8 cellular contexts compared by ENCODE assay signal in genomic region chr7:30596043-30596641, GRCh38. TPM values are rescaled to one million over a fixed set of nuclear protein-coding genes. Genes with fewer than 3 reads are reported as not detected.
DNase-seq lines count a peak whose midpoint lies in the region; ATAC-seq and TF ChIP-seq lines count a peak whose summit lies in the region.

No MANE protein-coding gene starts in this region.

- TF ChIP-seq CTCF in left ventricle myocardium inferior (IDR thresholded peaks at IDR 0.05; ENCODE audit: borderline replicate concordance): no peak
- TF ChIP-seq CTCF in NB4 (IDR thresholded peaks at IDR 0.05; ENCODE audit: low read depth, low read length): no peak
- TF ChIP-seq CTCF in hepatocyte (IDR thresholded peaks at IDR 0.05; ENCODE audit: poor library complexity): no peak
- TF ChIP-seq CTCF in smooth muscle cell (IDR thresholded peaks at IDR 0.05; ENCODE audit: borderline replicate concordance, insufficient read depth, poor library complexity, severe bottlenecking): no peak

- H3K4me3 ChIP-seq in left ventricle myocardium inferior (peak overlapping the region; percentile 97), NB4 (ENCODE audit: low read depth, low read length) (peak overlapping the region; percentile 88), hepatocyte (peak overlapping the region; percentile 85), smooth muscle cell (peak overlapping the region; percentile 81)

- no peaks in the 10 kb centered on the region for H3K27me3 ChIP-seq in left ventricle myocardium inferior (ENCODE audit: low read depth)
- H3K27me3 ChIP-seq in hepatocyte: no peaks in the 10 kb centered on the region
- no peaks in the 10 kb centered on the region for H3K27me3 ChIP-seq in smooth muscle cell (ENCODE audit: low read depth)

- H3K4me2 ChIP-seq in hepatocyte: peak overlapping the region; percentile 83
- H3K4me2 ChIP-seq in smooth muscle cell: peak overlapping the region; percentile 96

- 7% methylated on average over 14 of the region's 14 CpGs for WGBS in hepatocyte (ENCODE audit: low lambda C conversion rate, missing lambda C conversion rate)
- 2% methylated on average over 14 of the region's 14 CpGs for WGBS in smooth muscle cell (ENCODE audit: low lambda C conversion rate)

- H4K20me1 ChIP-seq in hepatocyte (ENCODE audit: insufficient read depth, poor library complexity, severe bottlenecking) (peaks cover 30% of the 10 kb centered on the region), smooth muscle cell (ENCODE audit: low read depth) (peaks cover 45% of the 10 kb centered on the region)

- peaks cover 4% of the 10 kb centered on the region for H3K27me3 Mint-ChIP-seq in activated naive CD4-positive, alpha-beta T cell treated with anti-CD3 and anti-CD28 coated beads, Interleukin-2, amount 10 ng/mL, durations not matched to agents 7 days and 5 days

- no peaks in the 10 kb centered on the region for H3K9me2 ChIP-seq in hepatocyte (replicated peaks; ENCODE audit: insufficient read depth)

- no peak for ATAC-seq in Right ventricle myocardium superior (ENCODE audit: poor library complexity)
- ATAC-seq in GM19463 (IDR thresholded peaks at IDR 0.05; ENCODE audit: unreplicated experiment): no peak
- no peak for ATAC-seq in GM18502 (IDR thresholded peaks at IDR 0.05; ENCODE audit: poor library complexity, unreplicated experiment)

- peaks cover 5% of the 10 kb centered on the region for H3F3A ChIP-seq in smooth muscle cell (ENCODE audit: low read depth)

- peaks cover 58% of the 10 kb centered on the region for H3K4me1 Mint-ChIP-seq in activated naive CD4-positive, alpha-beta T cell treated with anti-CD3 and anti-CD28 coated beads, Interleukin-2, amount 10 ng/mL, durations not matched to agents 7 days and 5 days

- H2AFZ ChIP-seq in hepatocyte (no peak overlapping the region), smooth muscle cell (ENCODE audit: low read depth) (peak overlapping the region; percentile 64)

- H3K9me3 Mint-ChIP-seq in activated naive CD4-positive, alpha-beta T cell treated with anti-CD3 and anti-CD28 coated beads, Interleukin-2, amount 10 ng/mL, durations not matched to agents 7 days and 5 days: no peaks in the 10 kb centered on the region

- H3K9me3 ChIP-seq in left ventricle myocardium inferior (replicated peaks) (no peaks in the 10 kb centered on the region), hepatocyte (ENCODE audit: low read depth) (no peaks in the 10 kb centered on the region), smooth muscle cell (replicated peaks; ENCODE audit: low read depth) (no peaks in the 10 kb centered on the region)

- TF ChIP-seq POLR2A in NB4 (IDR thresholded peaks at IDR 0.05; ENCODE audit: extremely low read depth, insufficient read length): no peak

- peak overlapping the region; percentile 94 for H3K27ac ChIP-seq in left ventricle myocardium inferior (replicated peaks)
- peak overlapping the region; percentile 99 for H3K27ac ChIP-seq in hepatocyte
- H3K27ac ChIP-seq in smooth muscle cell (ENCODE audit: low read depth): peak overlapping the region; percentile 98

- no peak for DNase-seq in left ventricle myocardium inferior
- DNase-seq in Right ventricle myocardium superior: no peak
- peak; percentile 77 for DNase-seq in NB4 (ENCODE audit: low read depth)
- DNase-seq in activated naive CD4-positive, alpha-beta T cell treated with anti-CD3 and anti-CD28 coated beads, Interleukin-2, amount 10 ng/mL, durations not matched to agents 7 days and 5 days: no peak
- peak; percentile 36 for DNase-seq in hepatocyte (ENCODE audit: low spot score)
- no peak for DNase-seq in smooth muscle cell (lab: John Stamatoyannopoulos, UW; ENCODE audit: unreplicated experiment)

- intact Hi-C loops in left ventricle myocardium inferior (cut with micrococcal nuclease): no loop called here
- intact Hi-C loops in Right ventricle myocardium superior (cut with DNase I): no loop called here

- H3K4me3 Mint-ChIP-seq in activated naive CD4-positive, alpha-beta T cell treated with anti-CD3 and anti-CD28 coated beads, Interleukin-2, amount 10 ng/mL, durations not matched to agents 7 days and 5 days: peak overlapping the region; percentile 89

- H3K79me2 ChIP-seq in hepatocyte (peaks cover 85% of the 10 kb centered on the region), smooth muscle cell (ENCODE audit: low read depth) (peaks cover 98% of the 10 kb centered on the region)

- H3K36me3 ChIP-seq in left ventricle myocardium inferior (peaks cover 28% of the 10 kb centered on the region), hepatocyte (replicated peaks; ENCODE audit: insufficient read depth, low read depth) (no peaks in the 10 kb centered on the region), smooth muscle cell (ENCODE audit: low read depth) (peaks cover 12% of the 10 kb centered on the region)

- peaks cover 51% of the 10 kb centered on the region for H3K4me1 ChIP-seq in left ventricle myocardium inferior
- peaks cover 9% of the 10 kb centered on the region for H3K4me1 ChIP-seq in hepatocyte (ENCODE audit: insufficient read depth)
- peaks cover 22% of the 10 kb centered on the region for H3K4me1 ChIP-seq in smooth muscle cell (ENCODE audit: low read depth)

- peak overlapping the region; percentile 97 for H3K9ac ChIP-seq in smooth muscle cell (ENCODE audit: low read depth)

- peaks cover 40% of the 10 kb centered on the region for H3K36me3 Mint-ChIP-seq in activated naive CD4-positive, alpha-beta T cell treated with anti-CD3 and anti-CD28 coated beads, Interleukin-2, amount 10 ng/mL, durations not matched to agents 7 days and 5 days

- peak overlapping the region; percentile 100 for H3K27ac Mint-ChIP-seq in activated naive CD4-positive, alpha-beta T cell treated with anti-CD3 and anti-CD28 coated beads, Interleukin-2, amount 10 ng/mL, durations not matched to agents 7 days and 5 days

- CTCF ChIA-PET in activated naive CD4-positive, alpha-beta T cell treated with anti-CD3 and anti-CD28 coated beads, Interleukin-2, amount 10 ng/mL, durations not matched to agents 7 days and 5 days (lab: Charles Lee): interaction anchor here (0.7 to 2.8 kb wide), 2 partner anchors 35 to 144 kb away, joined by 3 to 9 read pairs; no protein-coding TSS in a partner anchor

RNA-seq across cellular contexts. Expression of gene GARS1, which starts 1.5 kb away (rescaled TPM):
- 42.3 TPM for total RNA-seq in left ventricle myocardium inferior
- 32.2 TPM for total RNA-seq in Right ventricle myocardium superior
- total RNA-seq in hepatocyte: 151 and 163 TPM in 2 replicates
- 111 and 131 TPM in 2 replicates for polyA plus RNA-seq in hepatocyte
- total RNA-seq in smooth muscle cell: 240 and 299 TPM in 2 replicates
- polyA plus RNA-seq in smooth muscle cell: 222 and 233 TPM in 2 replicates

Comparison
In these comparisons a context has a peak if more than half of its experiments do, and no peak if none do; other contexts are left out.
1. DNase-seq: peak in NB4 (single experiment) and hepatocyte (single experiment); none in left ventricle myocardium inferior (single experiment), Right ventricle myocardium superior (single experiment), activated naive CD4-positive, alpha-beta T cell treated with anti-CD3 and anti-CD28 coated beads, Interleukin-2, amount 10 ng/mL, durations not matched to agents 7 days and 5 days (single experiment) and smooth muscle cell (single experiment).
2. Peak in every context shown above with its lines, with median percentiles within 50 percentile points of each other: H3K27ac ChIP-seq and H3K4me3 ChIP-seq.